ENCODE assay signal across 1 cellular context in the genomic region with DNA sequence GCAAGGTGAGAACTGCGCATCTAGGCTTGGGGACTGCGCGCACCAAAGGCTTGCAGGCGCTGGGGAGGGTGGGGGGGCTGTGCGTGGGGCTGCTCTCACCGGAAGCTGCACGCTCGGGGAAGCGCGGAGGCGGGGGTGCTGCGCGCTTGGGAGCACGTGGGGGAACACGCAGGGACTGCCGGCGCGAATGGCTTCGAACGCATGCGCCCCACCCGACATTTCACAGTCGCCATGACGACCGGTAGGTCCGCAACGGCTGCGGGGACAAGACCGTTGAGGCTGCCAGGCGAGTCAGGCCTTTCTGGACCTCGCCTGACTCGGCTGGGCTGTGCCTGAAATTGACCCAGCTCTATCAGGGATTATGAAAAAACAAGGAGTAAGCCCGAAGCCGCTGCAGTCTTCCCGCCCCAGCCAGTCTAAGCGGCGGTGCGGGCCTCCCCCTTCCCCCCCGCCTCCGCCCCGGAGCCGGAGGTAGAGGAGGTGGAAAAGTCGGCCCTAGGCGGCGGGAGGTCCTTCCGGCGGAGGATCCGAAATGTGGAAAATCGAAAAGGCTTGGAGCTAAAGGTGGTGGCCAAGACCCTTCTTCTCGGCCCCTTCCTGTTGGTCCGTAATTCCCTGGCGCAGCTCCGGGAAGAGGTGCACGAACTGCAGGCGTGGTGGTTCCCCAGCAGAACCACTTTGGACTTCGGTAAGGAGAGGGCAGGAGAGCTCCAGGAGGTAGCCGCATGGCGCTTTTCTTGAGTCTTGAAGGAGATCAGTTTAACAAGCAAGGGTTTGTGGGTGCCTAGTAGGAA.
TF ChIP-seq lines count a peak whose summit lies in the region.

No MANE protein-coding gene starts in this region.

TF ChIP-seq in WTC11, 78 proteins besides CTCF, POLR2A, EP300 and RAD21 (continued from another document):
- TF ChIP-seq, protein P1, sequence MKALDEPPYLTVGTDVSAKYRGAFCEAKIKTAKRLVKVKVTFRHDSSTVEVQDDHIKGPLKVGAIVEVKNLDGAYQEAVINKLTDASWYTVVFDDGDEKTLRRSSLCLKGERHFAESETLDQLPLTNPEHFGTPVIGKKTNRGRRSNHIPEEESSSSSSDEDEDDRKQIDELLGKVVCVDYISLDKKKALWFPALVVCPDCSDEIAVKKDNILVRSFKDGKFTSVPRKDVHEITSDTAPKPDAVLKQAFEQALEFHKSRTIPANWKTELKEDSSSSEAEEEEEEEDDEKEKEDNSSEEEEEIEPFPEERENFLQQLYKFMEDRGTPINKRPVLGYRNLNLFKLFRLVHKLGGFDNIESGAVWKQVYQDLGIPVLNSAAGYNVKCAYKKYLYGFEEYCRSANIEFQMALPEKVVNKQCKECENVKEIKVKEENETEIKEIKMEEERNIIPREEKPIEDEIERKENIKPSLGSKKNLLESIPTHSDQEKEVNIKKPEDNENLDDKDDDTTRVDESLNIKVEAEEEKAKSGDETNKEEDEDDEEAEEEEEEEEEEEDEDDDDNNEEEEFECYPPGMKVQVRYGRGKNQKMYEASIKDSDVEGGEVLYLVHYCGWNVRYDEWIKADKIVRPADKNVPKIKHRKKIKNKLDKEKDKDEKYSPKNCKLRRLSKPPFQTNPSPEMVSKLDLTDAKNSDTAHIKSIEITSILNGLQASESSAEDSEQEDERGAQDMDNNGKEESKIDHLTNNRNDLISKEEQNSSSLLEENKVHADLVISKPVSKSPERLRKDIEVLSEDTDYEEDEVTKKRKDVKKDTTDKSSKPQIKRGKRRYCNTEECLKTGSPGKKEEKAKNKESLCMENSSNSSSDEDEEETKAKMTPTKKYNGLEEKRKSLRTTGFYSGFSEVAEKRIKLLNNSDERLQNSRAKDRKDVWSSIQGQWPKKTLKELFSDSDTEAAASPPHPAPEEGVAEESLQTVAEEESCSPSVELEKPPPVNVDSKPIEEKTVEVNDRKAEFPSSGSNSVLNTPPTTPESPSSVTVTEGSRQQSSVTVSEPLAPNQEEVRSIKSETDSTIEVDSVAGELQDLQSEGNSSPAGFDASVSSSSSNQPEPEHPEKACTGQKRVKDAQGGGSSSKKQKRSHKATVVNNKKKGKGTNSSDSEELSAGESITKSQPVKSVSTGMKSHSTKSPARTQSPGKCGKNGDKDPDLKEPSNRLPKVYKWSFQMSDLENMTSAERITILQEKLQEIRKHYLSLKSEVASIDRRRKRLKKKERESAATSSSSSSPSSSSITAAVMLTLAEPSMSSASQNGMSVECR (CRISPR knock-in tag; IDR thresholded peaks at IDR 0.05; ENCODE audit: borderline replicate concordance): 0 out of 2 replicates have a peak, but pooled peaks have one; percentile 39
- TF ChIP-seq FOXK1 (CRISPR knock-in tag; IDR thresholded peaks at IDR 0.05): peak; percentile 52; the same call in 1 of the 2 replicates
